Comparison of ENCODE assay signal across 27 cellular contexts in the genomic region with DNA sequence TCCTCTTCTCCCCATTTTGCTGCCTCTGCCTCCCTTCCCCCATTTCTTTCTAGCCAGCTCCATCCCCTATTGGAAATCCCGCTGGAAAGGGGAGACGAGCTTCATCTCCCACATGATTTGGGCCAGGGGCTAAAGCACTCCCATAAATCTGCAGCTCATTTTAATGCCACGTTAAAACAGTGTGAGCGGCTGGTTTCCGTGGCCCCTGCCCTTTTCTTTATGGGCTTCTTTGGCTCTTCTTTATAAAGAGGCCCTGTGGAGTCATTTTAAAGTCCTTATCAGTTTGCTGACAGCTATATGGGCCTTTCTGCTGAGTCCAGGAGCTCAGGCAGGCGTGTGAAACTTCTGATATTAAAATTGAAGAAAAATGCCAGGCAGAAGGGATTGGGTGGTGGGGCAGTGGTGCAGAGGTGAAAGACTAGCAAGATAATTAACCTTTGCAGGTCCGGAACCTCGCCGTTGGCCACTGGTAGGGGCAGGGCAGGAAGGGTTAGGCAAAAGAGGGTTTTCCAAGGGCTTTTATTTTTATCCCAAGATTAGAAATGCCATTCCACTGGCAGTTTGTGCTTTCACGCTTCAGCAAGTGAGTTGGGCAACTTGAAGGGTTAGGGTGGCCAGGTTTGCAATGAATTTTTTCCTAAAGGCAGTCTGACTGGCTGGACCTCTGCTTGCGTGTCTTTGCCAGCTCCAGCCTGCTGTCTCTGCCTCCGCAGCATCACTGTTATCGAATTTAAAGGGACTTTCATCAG. TPM values are rescaled to one million over a fixed set of nuclear protein-coding genes. Genes with fewer than 3 reads are reported as not detected.
DNase-seq lines count a peak whose midpoint lies in the region; ATAC-seq, FAIRE-seq and TF ChIP-seq lines count a peak whose summit lies in the region.
"Had no signal": no experiment of that assay in that cellular context is flagged by ENCODE, and none has a peak within 500 bp of the region (broad histone marks: within the 10 kb centered on the region; RNA-seq: fewer than 3 reads in every experiment).

No MANE protein-coding gene starts in this region.

- no peak for ATAC-seq in gastrocnemius medialis
- ATAC-seq: natural killer cell, pancreas, T-cell had no signal

- H3K4me3 ChIP-seq in ascending aorta (peak overlapping the region in 1 of 2 donors; percentile 12), left ventricle myocardium inferior (peak overlapping the region; percentile 3), gastrocnemius medialis (no peak overlapping the region), esophagus squamous epithelium (no peak overlapping the region)
- H3K4me3 ChIP-seq: colonic mucosa, pancreas, sigmoid colon, SJCRH30 had no signal

- 86 to 88% methylated on average over 13 of the region's 13 CpGs for WGBS in esophagus squamous epithelium, 2 donors

- H3K4me1 ChIP-seq in ascending aorta (peaks cover 0 to 36% of the 10 kb centered on the region in 2 donors), left ventricle myocardium inferior (peaks cover 67% of the 10 kb centered on the region), gastrocnemius medialis (peaks cover 20 to 27% of the 10 kb centered on the region in 2 donors), esophagus squamous epithelium (no peaks in the 10 kb centered on the region)
- H3K4me1 ChIP-seq: BE2C, colonic mucosa, pancreas had no signal

- H3K27me3 Mint-ChIP-seq in activated CD4-positive, alpha-beta T cell treated with anti-CD3 and anti-CD28 coated beads, Interleukin-2, amount 10 ng/mL, durations not matched to agents 7 days and 5 days: no peaks in the 10 kb centered on the region
- H3K27me3 Mint-ChIP-seq: T-cell had no signal

- H3K36me3 Mint-ChIP-seq in activated CD4-positive, alpha-beta T cell treated with anti-CD3 and anti-CD28 coated beads, Interleukin-2, amount 10 ng/mL, durations not matched to agents 7 days and 5 days (ENCODE audit: low read depth): no peaks in the 10 kb centered on the region
- H3K36me3 Mint-ChIP-seq: natural killer cell had no signal

- FAIRE-seq in frontal cortex (lab: Jason Lieb, UNC): no peak
- FAIRE-seq: endometrium, pancreas, TTC549, urothelium cell line had no signal

- H3K27me3 ChIP-seq in ascending aorta: no peaks in the 10 kb centered on the region
- H3K27me3 ChIP-seq in left ventricle myocardium inferior (ENCODE audit: low read depth): no peaks in the 10 kb centered on the region
- H3K27me3 ChIP-seq in gastrocnemius medialis: no peaks in the 10 kb centered on the region
- H3K27me3 ChIP-seq in esophagus squamous epithelium: no peaks in the 10 kb centered on the region
- H3K27me3 ChIP-seq: BE2C, brain microvascular endothelial cell, colonic mucosa, pancreas, sigmoid colon, SJCRH30 had no signal

- TF ChIP-seq CTCF in ascending aorta (IDR thresholded peaks at IDR 0.05): no peak
- no peak for TF ChIP-seq CTCF in left ventricle myocardium inferior (IDR thresholded peaks at IDR 0.05; ENCODE audit: borderline replicate concordance)
- no peak for TF ChIP-seq CTCF in gastrocnemius medialis (IDR thresholded peaks at IDR 0.05 in 4 of 5, conservative IDR thresholded peaks at IDR 0.05 in 1 of 5)
- no peak for TF ChIP-seq CTCF in esophagus squamous epithelium (IDR thresholded peaks at IDR 0.05)

- no peaks in the 10 kb centered on the region for H3K4me1 Mint-ChIP-seq in activated CD4-positive, alpha-beta T cell treated with anti-CD3 and anti-CD28 coated beads, Interleukin-2, amount 10 ng/mL, durations not matched to agents 7 days and 5 days
- H3K4me1 Mint-ChIP-seq: T-cell had no signal

- POLR2A ChIA-PET in activated CD4-positive, alpha-beta T cell treated with anti-CD3 and anti-CD28 coated beads, Interleukin-2, amount 10 ng/mL, durations not matched to agents 7 days and 5 days (lab: Charles Lee): no interaction called here

- H3K9me3 ChIP-seq in ascending aorta: no peaks in the 10 kb centered on the region
- no peaks in the 10 kb centered on the region for H3K9me3 ChIP-seq in left ventricle myocardium inferior (replicated peaks)
- H3K9me3 ChIP-seq in gastrocnemius medialis: no peaks in the 10 kb centered on the region
- H3K9me3 ChIP-seq in esophagus squamous epithelium: no peaks in the 10 kb centered on the region
- H3K9me3 ChIP-seq: BE2C, colonic mucosa, pancreas, sigmoid colon, SJCRH30 had no signal

- H3K4me3 Mint-ChIP-seq in activated CD4-positive, alpha-beta T cell treated with anti-CD3 and anti-CD28 coated beads, Interleukin-2, amount 10 ng/mL, durations not matched to agents 7 days and 5 days: no peak overlapping the region
- H3K4me3 Mint-ChIP-seq: natural killer cell, T-cell had no signal

- intact Hi-C loops in ascending aorta (cut with DNase I) (no loop called here), left ventricle myocardium inferior (cut with micrococcal nuclease) (loop anchor here (10.0 kb wide), 1 partner anchor 395 kb away; no protein-coding TSS in a partner anchor), gastrocnemius medialis (cut with DNase I; ENCODE audit: low total_unique reads) (no loop called here), esophagus squamous epithelium (cut with DNase I) (no loop called here)

- no peak overlapping the region for H3K27ac Mint-ChIP-seq in activated CD4-positive, alpha-beta T cell treated with anti-CD3 and anti-CD28 coated beads, Interleukin-2, amount 10 ng/mL, durations not matched to agents 7 days and 5 days
- H3K27ac Mint-ChIP-seq: natural killer cell, T-cell had no signal

- H3K27ac ChIP-seq in ascending aorta (peak overlapping the region; percentile 53 to 61), left ventricle myocardium inferior (replicated peaks) (peak overlapping the region; percentile 68), gastrocnemius medialis (peak overlapping the region in 3 of 4 donors; percentile 19 to 55 (median 32)), esophagus squamous epithelium (no peak overlapping the region)
- H3K27ac ChIP-seq: brain microvascular endothelial cell, colonic mucosa, pancreas, sigmoid colon, SJCRH30 had no signal

- CTCF ChIA-PET in activated CD4-positive, alpha-beta T cell treated with anti-CD3 and anti-CD28 coated beads, Interleukin-2, amount 10 ng/mL, durations not matched to agents 7 days and 5 days (lab: Charles Lee): no interaction called here

- no peaks in the 10 kb centered on the region for H3K36me3 ChIP-seq in ascending aorta
- H3K36me3 ChIP-seq in left ventricle myocardium inferior: no peaks in the 10 kb centered on the region
- H3K36me3 ChIP-seq in gastrocnemius medialis: no peaks in the 10 kb centered on the region
- H3K36me3 ChIP-seq in esophagus squamous epithelium: peaks cover 0 to 24% (median 0%) of the 10 kb centered on the region in 3 donors
- H3K36me3 ChIP-seq: BE2C, brain microvascular endothelial cell, colonic mucosa had no signal

- no peaks in the 10 kb centered on the region for H3K9me3 Mint-ChIP-seq in activated CD4-positive, alpha-beta T cell treated with anti-CD3 and anti-CD28 coated beads, Interleukin-2, amount 10 ng/mL, durations not matched to agents 7 days and 5 days
- H3K9me3 Mint-ChIP-seq: natural killer cell, T-cell had no signal

- no peak for TF ChIP-seq POLR2A in gastrocnemius medialis (IDR thresholded peaks at IDR 0.05)
- no peak for TF ChIP-seq POLR2A in esophagus squamous epithelium (IDR thresholded peaks at IDR 0.05)

- DNase-seq in ELF-1 (ENCODE audit: low read depth, low spot score): peak; percentile 51
- DNase-seq in ascending aorta (ENCODE audit: low spot score in 2 of 2): peak in 1 of 2 donors; percentile 69
- no peak for DNase-seq in left ventricle myocardium inferior
- no peak for DNase-seq in gastrocnemius medialis
- DNase-seq in activated CD4-positive, alpha-beta T cell treated with anti-CD3 and anti-CD28 coated beads, Interleukin-2, amount 10 ng/mL, durations not matched to agents 7 days and 5 days: no peak
- DNase-seq in frontal cortex (ENCODE audit: low spot score in 2 of 2): no peak
- no peak for DNase-seq in germinal center (ENCODE audit: low spot score)
- no peak for DNase-seq in esophagus squamous epithelium (lab: John Stamatoyannopoulos, UW)
- DNase-seq: activated CD4-positive, CD25-positive, alpha-beta regulatory T cell treated with anti-CD3 and anti-CD28 coated beads, Interleukin-2, amount 50 U/mL, for 72 hours; activated effector memory CD4-positive, alpha-beta T cell treated with anti-CD3 and anti-CD28 coated beads, Interleukin-2, amount 50 U/mL, for 16 hours; BE2C; brain microvascular endothelial cell; colonic mucosa; COR-L47; H7; Karpas-422; MV-4-11; natural killer cell; NCI-H524 treated with DMSO at 0.1 percent for 48 hours; NK-92 treated with Interleukin-12 subunit alpha and Interleukin-12 subunit beta, amount 100 ng/mL, for 24 hours; pancreas; sigmoid colon; SJCRH30; T-cell had no signal

- in situ Hi-C loops in gastrocnemius medialis (cut with MboI; ENCODE audit: low sequenced_read_pairs in 4 of 4): no loop called here

RNA-seq across cellular contexts. Expression of a gene that starts 44.3 kb away (rescaled TPM):
- total RNA-seq in ascending aorta (342 TPM), left ventricle myocardium inferior (24.5 TPM), gastrocnemius medialis (10 to 100 TPM; 20.4 to 24.8 (median 23.1) TPM), frontal cortex (142 TPM), esophagus squamous epithelium (10 to 100 TPM; 19.0 to 53.2 (median 44.5) TPM)
- 10 to 100 TPM; 26.7 to 27.7 TPM for total RNA-seq in activated CD4-positive, alpha-beta T cell treated with anti-CD3 and anti-CD28 coated beads, Interleukin-2, amount 10 ng/mL, durations not matched to agents 7 days and 5 days

Comparison
In these comparisons a context has a peak if more than half of its experiments do, and no peak if none do; other contexts are left out.
1. H3K27ac ChIP-seq: peak in ascending aorta (2 of 2), left ventricle myocardium inferior (single experiment) and gastrocnemius medialis (3 of 4); none in esophagus squamous epithelium (0 of 4).